ENCODE assay signal across 1 cellular context in genomic region chr13:41487222-41487621, GRCh38.
TF ChIP-seq lines count a peak whose summit lies in the region.

No MANE protein-coding gene starts in this region.

TF ChIP-seq in HepG2, 621 proteins besides CTCF, POLR2A, EP300 and RAD21:
- no peak for TF ChIP-seq SNAPC5 (CRISPR knock-in tag; IDR thresholded peaks at IDR 0.05; ENCODE audit: borderline replicate concordance)
- no peak for TF ChIP-seq AHR (CRISPR knock-in tag; IDR thresholded peaks at IDR 0.05)
- TF ChIP-seq RARA (CRISPR knock-in tag; IDR thresholded peaks at IDR 0.05): peak; percentile 82
- no peak for TF ChIP-seq ZNF337 (CRISPR knock-in tag; IDR thresholded peaks at IDR 0.05; ENCODE audit: borderline replicate concordance, low read depth)
- TF ChIP-seq FOSL2 (CRISPR knock-in tag; IDR thresholded peaks at IDR 0.05): peak; percentile 44
- no peak for TF ChIP-seq FOSL1 (CRISPR knock-in tag; IDR thresholded peaks at IDR 0.05; ENCODE audit: borderline replicate concordance)
- no peak for TF ChIP-seq TP53 (CRISPR knock-in tag; conservative IDR thresholded peaks at IDR 0.05)
- no peak for TF ChIP-seq ZNF430 (CRISPR knock-in tag; IDR thresholded peaks at IDR 0.05)
- no peak for TF ChIP-seq THAP8 (CRISPR knock-in tag; IDR thresholded peaks at IDR 0.05; ENCODE audit: borderline replicate concordance)
- TF ChIP-seq ZXDC (CRISPR knock-in tag; IDR thresholded peaks at IDR 0.05): no peak
- no peak for TF ChIP-seq ZNF674 (CRISPR knock-in tag; IDR thresholded peaks at IDR 0.05; ENCODE audit: low read depth)
- peak; percentile 49; the same call in 1 of the 2 replicates for TF ChIP-seq RXRB (CRISPR knock-in tag; IDR thresholded peaks at IDR 0.05; ENCODE audit: borderline replicate concordance)
- TF ChIP-seq ELF1 (CRISPR knock-in tag; IDR thresholded peaks at IDR 0.05): no peak
- peak; percentile 31; the same call in 1 of the 2 replicates for TF ChIP-seq ARID5B (CRISPR knock-in tag; IDR thresholded peaks at IDR 0.05)
- peak; percentile 30; the same call in 1 of the 2 replicates for TF ChIP-seq AHDC1 (CRISPR knock-in tag; IDR thresholded peaks at IDR 0.05; ENCODE audit: borderline replicate concordance)
- TF ChIP-seq ZNF367 (CRISPR knock-in tag; IDR thresholded peaks at IDR 0.05; ENCODE audit: borderline replicate concordance): no peak
- no peak for TF ChIP-seq CEBPZ (IDR thresholded peaks at IDR 0.05; ENCODE audit: low read length)
